ENCODE assay signal across 19 cellular contexts in genomic region chr18:30457156-30457555, GRCh38.
"Had no signal": no experiment of that assay in that cellular context is flagged by ENCODE, and none has a peak within 500 bp of the region (broad histone marks: within the 10 kb centered on the region; RNA-seq: fewer than 3 reads in every experiment).

No MANE protein-coding gene starts in this region.

- DNase-seq: activated CD4-positive, CD25-positive, alpha-beta regulatory T cell treated with anti-CD3 and anti-CD28 coated beads, Interleukin-2, amount 50 U/mL, for 72 hours; activated naive CD4-positive, alpha-beta T cell; activated naive CD8-positive, alpha-beta T cell treated with anti-CD3 and anti-CD28 coated beads, Interleukin-2, amount 10 ng/mL, durations not matched to agents 7 days and 5 days; activated T-cell treated with anti-CD3 and anti-CD28 coated beads for 4 hours; effector CD8-positive, alpha-beta T cell; heart right ventricle; left cardiac atrium; midbrain; psoas muscle; sigmoid colon; spleen; trophoblast cell had no signal

- H3K4me1 ChIP-seq: gastroesophageal sphincter, heart right ventricle, psoas muscle, sigmoid colon, spleen, suprapubic skin had no signal

- H3K9me3 ChIP-seq: gastroesophageal sphincter, heart right ventricle, psoas muscle, sigmoid colon, spleen, suprapubic skin had no signal

- H3K27me3 Mint-ChIP-seq: activated naive CD8-positive, alpha-beta T cell treated with anti-CD3 and anti-CD28 coated beads, Interleukin-2, amount 10 ng/mL, durations not matched to agents 7 days and 5 days; brain; central memory CD8-positive, alpha-beta T cell; stimulated activated naive CD8-positive, alpha-beta T cell treated with anti-CD3 and anti-CD28 coated beads, Interleukin-15, Interleukin-2, amounts not matched to agents 100 ng/mL and 50 ng/mL, for 24 hours had no signal

- H3K27me3 ChIP-seq: gastroesophageal sphincter, heart right ventricle, sigmoid colon, spleen, suprapubic skin had no signal

- H3K27ac ChIP-seq: gastroesophageal sphincter, heart right ventricle, psoas muscle, sigmoid colon, spleen, suprapubic skin had no signal

- H3K36me3 Mint-ChIP-seq: activated naive CD8-positive, alpha-beta T cell treated with anti-CD3 and anti-CD28 coated beads, Interleukin-2, amount 10 ng/mL, durations not matched to agents 7 days and 5 days; brain had no signal

- H3K9me3 Mint-ChIP-seq: activated naive CD8-positive, alpha-beta T cell treated with anti-CD3 and anti-CD28 coated beads, Interleukin-2, amount 10 ng/mL, durations not matched to agents 7 days and 5 days; brain; neural crest cell; stimulated activated naive CD8-positive, alpha-beta T cell treated with anti-CD3 and anti-CD28 coated beads, Interleukin-15, Interleukin-2, amounts not matched to agents 100 ng/mL and 50 ng/mL, for 24 hours had no signal

- H3K4me3 ChIP-seq: gastroesophageal sphincter, heart right ventricle, lung, psoas muscle, sigmoid colon, spleen, suprapubic skin had no signal

- H3K27ac Mint-ChIP-seq: activated naive CD8-positive, alpha-beta T cell treated with anti-CD3 and anti-CD28 coated beads, Interleukin-2, amount 10 ng/mL, durations not matched to agents 7 days and 5 days; stimulated activated naive CD8-positive, alpha-beta T cell treated with anti-CD3 and anti-CD28 coated beads, Interleukin-15, Interleukin-2, amounts not matched to agents 100 ng/mL and 50 ng/mL, for 24 hours had no signal

- H3K4me3 Mint-ChIP-seq: activated naive CD8-positive, alpha-beta T cell treated with anti-CD3 and anti-CD28 coated beads, Interleukin-2, amount 10 ng/mL, durations not matched to agents 7 days and 5 days; brain; central memory CD8-positive, alpha-beta T cell; neural crest cell; stimulated activated naive CD8-positive, alpha-beta T cell treated with anti-CD3 and anti-CD28 coated beads, Interleukin-15, Interleukin-2, amounts not matched to agents 100 ng/mL and 50 ng/mL, for 24 hours had no signal

- H3K4me1 Mint-ChIP-seq: activated naive CD8-positive, alpha-beta T cell treated with anti-CD3 and anti-CD28 coated beads, Interleukin-2, amount 10 ng/mL, durations not matched to agents 7 days and 5 days; brain; central memory CD8-positive, alpha-beta T cell had no signal

- H3K36me3 ChIP-seq: gastroesophageal sphincter, heart right ventricle, sigmoid colon, spleen, suprapubic skin had no signal
